19 cellular contexts compared by ENCODE assay signal in the genomic region with DNA sequence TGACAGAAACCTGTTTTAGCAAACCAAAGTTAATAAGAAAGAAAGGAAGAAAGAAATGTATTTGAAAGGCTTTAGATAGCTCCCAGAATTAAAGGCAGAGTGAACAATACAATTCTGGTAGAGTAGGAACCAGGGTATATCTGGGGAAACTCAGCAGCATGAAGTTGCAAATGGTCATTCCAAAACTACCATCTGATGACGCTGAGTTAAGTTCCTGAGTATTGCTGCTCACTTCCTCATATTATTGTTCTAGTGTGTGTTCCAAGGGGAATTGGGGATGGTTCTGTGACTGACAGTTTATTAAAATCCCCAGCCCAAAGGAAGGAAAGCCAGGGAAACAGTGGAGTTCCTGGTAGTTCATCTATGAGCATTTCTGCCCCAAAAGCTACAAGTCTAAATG.
"Had no signal": no experiment of that assay in that cellular context is flagged by ENCODE, and none has a peak within 500 bp of the region (broad histone marks: within the 10 kb centered on the region; RNA-seq: fewer than 3 reads in every experiment).

No MANE protein-coding gene starts in this region.

- H3K36me3 ChIP-seq: neutrophil, stomach, thoracic aorta, transverse colon had no signal

- H3K27ac ChIP-seq: foreskin keratinocyte, hepatocyte, neutrophil, stomach, thoracic aorta, transverse colon had no signal

- H3K4me1 ChIP-seq: foreskin keratinocyte, stomach, transverse colon had no signal

- H3K4me2 ChIP-seq: hepatocyte had no signal

- H3K27me3 ChIP-seq: foreskin keratinocyte, hepatocyte, neutrophil, stomach, transverse colon had no signal

- H3K79me2 ChIP-seq: hepatocyte had no signal

- H2AFZ ChIP-seq: hepatocyte had no signal

- H3K4me3 ChIP-seq: hepatocyte, mucosa of descending colon, stomach, thoracic aorta, transverse colon had no signal

- FAIRE-seq: kidney, small intestine, urothelium cell line had no signal

- ATAC-seq: mucosa of descending colon; naive thymus-derived CD8-positive, alpha-beta T cell had no signal

- H3K9me3 ChIP-seq: mucosa of descending colon, neutrophil, stomach, thoracic aorta, transverse colon had no signal

- DNase-seq: erythroblast; head of caudate nucleus; kidney; left cardiac atrium; mammary epithelial cell; mucosa of descending colon; naive thymus-derived CD8-positive, alpha-beta T cell; posterior cingulate gyrus; small intestine; stimulated activated CD4-positive, alpha-beta T cell treated with anti-CD3 and anti-CD28 coated beads, Interleukin-12 subunit alpha, Interleukin-12 subunit beta, amount 100 ng/mL, for 4 hours; stimulated activated naive CD4-positive, alpha-beta T cell; stomach; substantia nigra; transverse colon had no signal
